ENCODE assay signal across 36 cellular contexts in genomic region chr2:109153005-109153404, GRCh38.
"Had no signal": no experiment of that assay in that cellular context is flagged by ENCODE, and none has a peak within 500 bp of the region (broad histone marks: within the 10 kb centered on the region; RNA-seq: fewer than 3 reads in every experiment).

No MANE protein-coding gene starts in this region.

- DNase-seq: activated effector memory CD4-positive, alpha-beta T cell treated with anti-CD3 and anti-CD28 coated beads, Interleukin-2, amount 50 U/mL, for 16 hours; activated effector memory CD4-positive, alpha-beta T cell treated with Interleukin-2 at 50 U/mL for 16 hours; activated gamma-delta T cell; activated gamma-delta T cell treated with Interleukin-2 at 50 U/mL for 16 hours; activated naive CD4-positive, alpha-beta T cell; activated naive CD4-positive, alpha-beta T cell treated with anti-CD3 and anti-CD28 coated beads for 36 hours; activated naive CD4-positive, alpha-beta T cell treated with anti-CD3 and anti-CD28 coated beads, Interleukin-2, amount 10 ng/mL, durations not matched to agents 7 days and 5 days; activated naive CD4-positive, alpha-beta T cell treated with anti-CD3 and anti-CD28 coated beads, Interleukin-2, amount 50 U/mL, for 16 hours; activated naive CD4-positive, alpha-beta T cell treated with Interleukin-2 at 50 U/mL for 16 hours; activated naive CD8-positive, alpha-beta T cell treated with anti-CD3 and anti-CD28 coated beads for 36 hours; activated naive CD8-positive, alpha-beta T cell treated with anti-CD3 and anti-CD28 coated beads, Interleukin-2, amount 10 ng/mL, durations not matched to agents 7 days and 5 days; activated naive CD8-positive, alpha-beta T cell treated with anti-CD3 and anti-CD28 coated beads, Interleukin-2, amount 50 U/mL, for 24 hours; activated T-cell treated with anti-CD3 and anti-CD28 coated beads, Interleukin-2, amount 50 U/mL, for 1 hour; activated T-cell treated with anti-CD3 and anti-CD28 coated beads, Interleukin-2, amount 50 U/mL, for 24 hours; activated T-cell treated with anti-CD3 and anti-CD28 coated beads, Interleukin-2, amount 50 U/mL, for 4 hours; activated T-cell treated with anti-CD3 and anti-CD28 coated beads, Interleukin-2, amount 50 U/mL, for 48 hours; activated T-cell treated with anti-CD3 and anti-CD28 coated beads, Interleukin-2, amount 50 U/mL, for 72 hours; adrenal gland; amniotic stem cell; amygdala; anterior cingulate cortex; body of pancreas; brain microvascular endothelial cell; central memory CD4-positive, alpha-beta T cell; cerebellar nuclear complex had no signal

- H3K27me3 Mint-ChIP-seq: activated naive CD4-positive, alpha-beta T cell treated with anti-CD3 and anti-CD28 coated beads, Interleukin-2, amount 50 U/mL, for 24 hours; activated naive CD8-positive, alpha-beta T cell; activated naive CD8-positive, alpha-beta T cell treated with anti-CD3 and anti-CD28 coated beads for 36 hours; activated naive CD8-positive, alpha-beta T cell treated with anti-CD3 and anti-CD28 coated beads, Interleukin-2, amount 10 ng/mL, durations not matched to agents 7 days and 5 days; activated naive CD8-positive, alpha-beta T cell treated with anti-CD3 and anti-CD28 coated beads, Interleukin-2, amount 50 U/mL, for 24 hours; activated T-cell treated with anti-CD3 and anti-CD28 coated beads, Interleukin-2, amount 50 U/mL, for 24 hours; brain had no signal

- H3K4me1 Mint-ChIP-seq: activated T-helper 17 cell treated with anti-CD3 and anti-CD28 coated beads, Interleukin-2, amount 50 U/mL, for 72 hours had no signal

- H3K9me3 Mint-ChIP-seq: activated naive CD4-positive, alpha-beta T cell treated with anti-CD3 and anti-CD28 coated beads for 36 hours; activated naive CD4-positive, alpha-beta T cell treated with anti-CD3 and anti-CD28 coated beads, Interleukin-2, amount 10 ng/mL, durations not matched to agents 7 days and 5 days; activated naive CD4-positive, alpha-beta T cell treated with anti-CD3 and anti-CD28 coated beads, Interleukin-2, amount 50 U/mL, for 24 hours; activated naive CD4-positive, alpha-beta T cell treated with anti-CD3 and anti-CD28 coated beads, Interleukin-2, amount 50 U/mL, for 72 hours; activated naive CD8-positive, alpha-beta T cell treated with anti-CD3 and anti-CD28 coated beads for 36 hours; activated naive CD8-positive, alpha-beta T cell treated with anti-CD3 and anti-CD28 coated beads, Interleukin-2, amount 10 ng/mL, durations not matched to agents 7 days and 5 days; activated naive CD8-positive, alpha-beta T cell treated with anti-CD3 and anti-CD28 coated beads, Interleukin-2, amount 50 U/mL, for 24 hours; activated T-cell treated with anti-CD3 and anti-CD28 coated beads, Interleukin-2, amount 50 U/mL, for 24 hours; activated T-cell treated with anti-CD3 and anti-CD28 coated beads, Interleukin-2, amount 50 U/mL, for 4 hours; activated T-cell treated with anti-CD3 and anti-CD28 coated beads, Interleukin-2, amount 50 U/mL, for 72 hours; activated T-helper 1 cell treated with anti-CD3 and anti-CD28 coated beads, Interleukin-12 subunit alpha, Interleukin-12 subunit beta, Interleukin-2, Interleukin-4 antibody, amounts not matched to agents 30 ng/mL and 10 ng/mL and 1 ng/mL, durations not matched to agents 14 hours and 24 hours and 36 hours; activated T-helper 17 cell treated with anti-CD3 and anti-CD28 coated beads, Interleukin-2, amount 50 U/mL, for 72 hours; activated T-helper 2 cell treated with anti-CD3 and anti-CD28 coated beads, Interferon-gamma antibody, Interleukin-2, Interleukin-4, amounts not matched to agents 10 μg/mL and 5 μg/mL and 100 μg/mL, durations not matched to agents 14 hours and 24 hours and 36 hours; brain; central memory CD8-positive, alpha-beta T cell had no signal

- H3K27me3 ChIP-seq: adrenal gland, ascending aorta, body of pancreas, brain microvascular endothelial cell, breast epithelium had no signal

- H3K36me3 ChIP-seq: adrenal gland, ascending aorta, brain microvascular endothelial cell, breast epithelium, cardiac muscle cell had no signal

- H3K27ac ChIP-seq: adrenal gland, ascending aorta, body of pancreas, brain microvascular endothelial cell, breast epithelium, cardiac muscle cell had no signal

- H3K4me3 Mint-ChIP-seq: activated naive CD4-positive, alpha-beta T cell treated with anti-CD3 and anti-CD28 coated beads for 36 hours; activated naive CD4-positive, alpha-beta T cell treated with anti-CD3 and anti-CD28 coated beads, Interleukin-2, amount 10 ng/mL, durations not matched to agents 7 days and 5 days; activated naive CD4-positive, alpha-beta T cell treated with anti-CD3 and anti-CD28 coated beads, Interleukin-2, amount 50 U/mL, for 24 hours; activated naive CD8-positive, alpha-beta T cell; activated naive CD8-positive, alpha-beta T cell treated with anti-CD3 and anti-CD28 coated beads for 36 hours; activated naive CD8-positive, alpha-beta T cell treated with anti-CD3 and anti-CD28 coated beads, Interleukin-2, amount 10 ng/mL, durations not matched to agents 7 days and 5 days; activated naive CD8-positive, alpha-beta T cell treated with anti-CD3 and anti-CD28 coated beads, Interleukin-2, amount 50 U/mL, for 24 hours; activated T-cell treated with anti-CD3 and anti-CD28 coated beads, Interleukin-2, amount 50 U/mL, for 24 hours; activated T-cell treated with anti-CD3 and anti-CD28 coated beads, Interleukin-2, amount 50 U/mL, for 4 hours; activated T-cell treated with anti-CD3 and anti-CD28 coated beads, Interleukin-2, amount 50 U/mL, for 72 hours; activated T-helper 1 cell treated with anti-CD3 and anti-CD28 coated beads, Interleukin-12 subunit alpha, Interleukin-12 subunit beta, Interleukin-2, Interleukin-4 antibody, amounts not matched to agents 30 ng/mL and 10 ng/mL and 1 ng/mL, durations not matched to agents 14 hours and 24 hours and 36 hours; activated T-helper 17 cell treated with anti-CD3 and anti-CD28 coated beads, Interleukin-2, amount 50 U/mL, for 72 hours; brain; central memory CD8-positive, alpha-beta T cell had no signal

- H3K27ac Mint-ChIP-seq: activated naive CD4-positive, alpha-beta T cell treated with anti-CD3 and anti-CD28 coated beads for 36 hours; activated naive CD4-positive, alpha-beta T cell treated with anti-CD3 and anti-CD28 coated beads, Interleukin-2, amount 10 ng/mL, durations not matched to agents 7 days and 5 days; activated naive CD4-positive, alpha-beta T cell treated with anti-CD3 and anti-CD28 coated beads, Interleukin-2, amount 50 U/mL, for 24 hours; activated naive CD4-positive, alpha-beta T cell treated with anti-CD3 and anti-CD28 coated beads, Interleukin-2, amount 50 U/mL, for 72 hours; activated naive CD8-positive, alpha-beta T cell; activated naive CD8-positive, alpha-beta T cell treated with anti-CD3 and anti-CD28 coated beads for 36 hours; activated naive CD8-positive, alpha-beta T cell treated with anti-CD3 and anti-CD28 coated beads, Interleukin-2, amount 10 ng/mL, durations not matched to agents 7 days and 5 days; activated naive CD8-positive, alpha-beta T cell treated with anti-CD3 and anti-CD28 coated beads, Interleukin-2, amount 50 U/mL, for 24 hours; activated T-cell treated with anti-CD3 and anti-CD28 coated beads, Interleukin-2, amount 50 U/mL, for 24 hours; activated T-cell treated with anti-CD3 and anti-CD28 coated beads, Interleukin-2, amount 50 U/mL, for 72 hours; activated T-helper 1 cell treated with anti-CD3 and anti-CD28 coated beads, Interleukin-12 subunit alpha, Interleukin-12 subunit beta, Interleukin-2, Interleukin-4 antibody, amounts not matched to agents 30 ng/mL and 10 ng/mL and 1 ng/mL, durations not matched to agents 14 hours and 24 hours and 36 hours; activated T-helper 17 cell treated with anti-CD3 and anti-CD28 coated beads, Interleukin-2, amount 50 U/mL, for 72 hours; activated T-helper 2 cell treated with anti-CD3 and anti-CD28 coated beads, Interferon-gamma antibody, Interleukin-2, Interleukin-4, amounts not matched to agents 10 μg/mL and 5 μg/mL and 100 μg/mL, durations not matched to agents 14 hours and 24 hours and 36 hours had no signal

- H3K36me3 Mint-ChIP-seq: activated naive CD4-positive, alpha-beta T cell treated with anti-CD3 and anti-CD28 coated beads, Interleukin-2, amount 10 ng/mL, durations not matched to agents 7 days and 5 days; activated naive CD4-positive, alpha-beta T cell treated with anti-CD3 and anti-CD28 coated beads, Interleukin-2, amount 50 U/mL, for 24 hours; activated naive CD4-positive, alpha-beta T cell treated with anti-CD3 and anti-CD28 coated beads, Interleukin-2, amount 50 U/mL, for 72 hours; activated naive CD8-positive, alpha-beta T cell; activated naive CD8-positive, alpha-beta T cell treated with anti-CD3 and anti-CD28 coated beads for 36 hours; activated naive CD8-positive, alpha-beta T cell treated with anti-CD3 and anti-CD28 coated beads, Interleukin-2, amount 10 ng/mL, durations not matched to agents 7 days and 5 days; brain had no signal

- H3K4me1 ChIP-seq: breast epithelium had no signal

- H3K9me3 ChIP-seq: adrenal gland, ascending aorta, body of pancreas, breast epithelium had no signal

- H3K4me3 ChIP-seq: adrenal gland, ascending aorta, body of pancreas, breast epithelium, cardiac muscle cell had no signal
